Comparison of ENCODE assay signal across 9 cellular contexts in the genomic region with DNA sequence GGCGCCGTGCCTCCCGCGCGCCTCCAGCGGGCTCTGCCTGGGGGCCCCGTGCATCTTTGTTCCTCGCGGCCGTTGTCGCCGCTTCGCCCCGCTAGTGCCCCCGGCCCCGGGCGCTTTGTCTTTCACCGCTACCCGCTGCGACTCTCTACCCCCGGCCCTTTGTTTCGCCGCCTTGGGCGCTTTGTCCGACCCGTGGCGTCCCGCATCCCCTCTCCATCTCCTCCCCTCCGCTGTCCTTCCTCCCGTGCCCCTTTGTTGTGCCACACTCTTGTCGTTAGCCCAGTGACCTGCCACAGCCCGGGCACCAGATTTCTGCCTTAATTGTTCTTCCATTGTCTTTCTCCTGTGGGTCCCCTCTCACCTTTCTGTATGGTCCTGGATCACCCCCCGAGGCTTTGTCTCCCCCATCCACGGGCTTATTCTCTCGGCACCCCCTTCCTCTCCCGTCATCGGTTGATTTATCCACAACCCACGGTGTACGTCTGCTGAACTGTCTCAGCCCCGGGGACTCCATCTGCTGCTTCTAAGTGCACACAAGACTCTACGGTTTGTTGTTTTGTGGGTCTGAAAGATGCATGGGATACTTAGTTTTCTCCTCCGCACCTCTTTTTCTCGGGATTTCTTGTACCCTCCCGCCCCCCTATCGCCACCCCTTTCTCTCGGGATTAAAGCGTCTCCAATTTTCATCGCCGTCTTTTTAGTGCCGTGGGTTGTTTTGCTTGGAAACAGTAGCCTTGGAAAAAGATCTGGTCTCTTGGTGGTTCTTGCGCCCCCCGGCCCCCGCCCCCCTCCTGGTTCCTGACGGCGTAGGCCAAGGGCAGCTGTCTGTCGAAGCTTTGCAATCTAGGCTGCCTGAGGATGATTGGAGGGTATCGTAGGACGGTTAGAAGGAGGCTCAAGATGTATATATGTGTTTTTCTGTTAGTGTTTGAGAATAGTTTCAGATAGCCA. TPM values are rescaled to one million over a fixed set of nuclear protein-coding genes. Genes with fewer than 3 reads are reported as not detected.
DNase-seq lines count a peak whose midpoint lies in the region; ATAC-seq, FAIRE-seq and TF ChIP-seq lines count a peak whose summit lies in the region.
"Had no signal": no experiment of that assay in that cellular context is flagged by ENCODE, and none has a peak within 500 bp of the region (broad histone marks: within the 10 kb centered on the region; RNA-seq: fewer than 3 reads in every experiment).

No MANE protein-coding gene starts in this region.

- intact Hi-C loops in GM12878 (cut with micrococcal nuclease; ENCODE audit: unreplicated experiment): no loop called here

- H3K36me3 ChIP-seq in SK-N-MC (ENCODE audit: insufficient read depth, low read length) (no peaks in the 10 kb centered on the region), GM12878 (ENCODE audit: control insufficient read depth in 2 of 2, insufficient read depth in 2 of 2, low read length in 1 of 2) (no peaks in the 10 kb centered on the region)

- FAIRE-seq in GM12878 (lab: Jason Lieb, UNC): no peak
- FAIRE-seq: GM18507 had no signal

- TSS peak; percentile 38 for BruUV-seq in GM12878 (replicated peaks; lab: Mats Ljungman, UMichigan)

- peak overlapping the region; percentile 95 for H3K4me2 ChIP-seq in GM12878 (ENCODE audit: control insufficient read depth, insufficient read depth)

- TF ChIP-seq POLR2A in GM12878 (IDR thresholded peaks at IDR 0.05; ENCODE audit: low read depth, low read length): no peak

- H3K27ac ChIP-seq in SK-N-MC: no peak overlapping the region
- peak overlapping the region; percentile 41 for H3K27ac ChIP-seq in GM12878 (ENCODE audit: control insufficient read depth, insufficient read depth)

- no peak for TF ChIP-seq CTCF in GM12878 (IDR thresholded peaks at IDR 0.05 in 2 of 3, conservative IDR thresholded peaks at IDR 0.05 in 1 of 3; ENCODE audit: control insufficient read depth in 2 of 3, extremely low read depth in 1 of 3, insufficient read depth in 1 of 3, low read depth in 3 of 3, low read length in 3 of 3)

- POLR2A ChIA-PET in GM12878 (lab: Charles Lee): no interaction called here

- RAD21 ChIA-PET in GM12878 (lab: Charles Lee; ENCODE audit: unreplicated experiment): interaction anchor here (0.7 kb wide), 1 partner anchor 334 kb away, joined by 5 read pairs; no protein-coding TSS in a partner anchor

- H3K4me3 ChIP-seq in SK-N-MC: peak overlapping the region; percentile 83
- peak overlapping the region; percentile 98 for H3K4me3 ChIP-seq in GM12878

- TF ChIP-seq RAD21 in GM12878 (IDR thresholded peaks at IDR 0.05; ENCODE audit: insufficient read depth, low read depth, low read length): no peak

- WGBS in GM12878 (ENCODE audit: insufficient coverage, insufficient replicate concordance, low lambda C conversion rate, missing lambda C conversion rate): under 1% methylated on average over 48 of the region's 58 CpGs

- H3K9ac ChIP-seq in SK-N-MC (ENCODE audit: insufficient read length) (peak overlapping the region; percentile 80), GM12878 (ENCODE audit: control insufficient read depth, insufficient read depth, low read length) (peak overlapping the region; percentile 94)

- no peak for ATAC-seq in GM12878

- DNase-seq in activated gamma-delta T cell treated with anti-CD3 and anti-CD28 coated beads, Interleukin-2, amount 50 U/mL, for 16 hours (ENCODE audit: low read depth): peak; percentile 24
- DNase-seq in activated gamma-delta T cell (lab: John Stamatoyannopoulos, UW) (no peak), SK-N-MC (ENCODE audit: low read depth, low spot score) (no peak), GM12878 (ENCODE audit: low read depth, low spot score) (no peak), kidney tubule cell (ENCODE audit: low spot score) (peak; percentile 19), kidney glomerular epithelial cell (lab: John Stamatoyannopoulos, UW) (no peak), SKM-1 (lab: John Stamatoyannopoulos, UW; ENCODE audit: unreplicated experiment) (no peak)
- DNase-seq in stimulated activated CD4-positive, alpha-beta T cell treated with anti-CD3 and anti-CD28 coated beads, Interleukin-2, amount 100 ng/mL, for 48 hours: peak; percentile 30

- in situ Hi-C loops in GM12878 (cut with MboI): loop anchor here (5.0 kb wide), 2 partner anchors 189 to 249 kb away; no protein-coding TSS in a partner anchor

- H2AFZ ChIP-seq in GM12878 (ENCODE audit: control insufficient read depth, low read depth, low read length): peak overlapping the region; percentile 3

- no peaks in the 10 kb centered on the region for H3K27me3 ChIP-seq in GM12878 (replicated peaks in 1 of 2; ENCODE audit: control insufficient read depth in 2 of 2, insufficient read depth in 2 of 2, low read length in 1 of 2)

- peaks cover 63% of the 10 kb centered on the region for H3K79me2 ChIP-seq in GM12878 (ENCODE audit: control insufficient read depth, insufficient read depth, low read length)

- H3K4me1 ChIP-seq in GM12878 (ENCODE audit: control insufficient read depth, insufficient read depth, low read length): no peaks in the 10 kb centered on the region

- no peaks in the 10 kb centered on the region for H3K9me3 ChIP-seq in SK-N-MC (ENCODE audit: low read depth, low read length)
- H3K9me3 ChIP-seq in GM12878 (replicated peaks; ENCODE audit: control insufficient read depth, insufficient read depth, low read length): peaks cover 9% of the 10 kb centered on the region

- 0 out of 2 replicates have a peak, but pooled peaks cover 3% of the 10 kb centered on the region for H4K20me1 ChIP-seq in GM12878 (ENCODE audit: control insufficient read depth, insufficient read depth)

- CTCF ChIA-PET in GM12878 (lab: Yijun Ruan, JAX): interaction anchor here (0.7 to 15.1 kb wide), 4 partner anchors 9 to 238 kb away, joined by 4 to 474 read pairs (median 67); no protein-coding TSS in a partner anchor

- TF ChIP-seq EP300 in GM12878 (IDR thresholded peaks at IDR 0.05; ENCODE audit: borderline replicate concordance in 1 of 2, control insufficient read depth in 1 of 2, low read depth in 2 of 2, low read length in 2 of 2): no peak

- SMC1A ChIA-PET in GM12878 (lab: Charles Lee; ENCODE audit: uncharacterized antibody, unreplicated experiment): interaction anchor here (1.0 to 10.0 kb wide), 3 partner anchors 9 to 261 kb away, joined by 4 to 97 read pairs (median 6); no protein-coding TSS in a partner anchor

TF ChIP-seq in GM12878, 131 proteins besides CTCF, POLR2A, EP300 and RAD21:
- TF ChIP-seq SIX5 (IDR thresholded peaks at IDR 0.05; ENCODE audit: low read depth, low read length, severe bottlenecking) (no peak), CBFB (IDR thresholded peaks at IDR 0.05; ENCODE audit: low read depth) (no peak), KDM1A (IDR thresholded peaks at IDR 0.05; ENCODE audit: borderline replicate concordance) (no peak), SPI1 (IDR thresholded peaks at IDR 0.05; ENCODE audit: borderline replicate concordance, insufficient read depth, low read depth, low read length) (no peak), SMC3 (IDR thresholded peaks at IDR 0.05; ENCODE audit: borderline replicate concordance, low read length) (peak; percentile 10; the same call in 1 of the 2 replicates), LARP7 (IDR thresholded peaks at IDR 0.05) (peak; percentile 51; the same call in 1 of the 2 replicates), IKZF2 (IDR thresholded peaks at IDR 0.05) (peak in 1 of 2 experiments; percentile 28; a peak in 1 of 4 replicates), SMARCA5 (IDR thresholded peaks at IDR 0.05) (0 out of 2 replicates have a peak, but pooled peaks have one; percentile 12)
- TF ChIP-seq, protein P1, sequence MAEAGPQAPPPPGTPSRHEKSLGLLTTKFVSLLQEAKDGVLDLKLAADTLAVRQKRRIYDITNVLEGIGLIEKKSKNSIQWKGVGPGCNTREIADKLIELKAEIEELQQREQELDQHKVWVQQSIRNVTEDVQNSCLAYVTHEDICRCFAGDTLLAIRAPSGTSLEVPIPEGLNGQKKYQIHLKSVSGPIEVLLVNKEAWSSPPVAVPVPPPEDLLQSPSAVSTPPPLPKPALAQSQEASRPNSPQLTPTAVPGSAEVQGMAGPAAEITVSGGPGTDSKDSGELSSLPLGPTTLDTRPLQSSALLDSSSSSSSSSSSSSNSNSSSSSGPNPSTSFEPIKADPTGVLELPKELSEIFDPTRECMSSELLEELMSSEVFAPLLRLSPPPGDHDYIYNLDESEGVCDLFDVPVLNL (IDR thresholded peaks at IDR 0.05; ENCODE audit: low read depth, low read length): no peak
- TF ChIP-seq, protein P2, sequence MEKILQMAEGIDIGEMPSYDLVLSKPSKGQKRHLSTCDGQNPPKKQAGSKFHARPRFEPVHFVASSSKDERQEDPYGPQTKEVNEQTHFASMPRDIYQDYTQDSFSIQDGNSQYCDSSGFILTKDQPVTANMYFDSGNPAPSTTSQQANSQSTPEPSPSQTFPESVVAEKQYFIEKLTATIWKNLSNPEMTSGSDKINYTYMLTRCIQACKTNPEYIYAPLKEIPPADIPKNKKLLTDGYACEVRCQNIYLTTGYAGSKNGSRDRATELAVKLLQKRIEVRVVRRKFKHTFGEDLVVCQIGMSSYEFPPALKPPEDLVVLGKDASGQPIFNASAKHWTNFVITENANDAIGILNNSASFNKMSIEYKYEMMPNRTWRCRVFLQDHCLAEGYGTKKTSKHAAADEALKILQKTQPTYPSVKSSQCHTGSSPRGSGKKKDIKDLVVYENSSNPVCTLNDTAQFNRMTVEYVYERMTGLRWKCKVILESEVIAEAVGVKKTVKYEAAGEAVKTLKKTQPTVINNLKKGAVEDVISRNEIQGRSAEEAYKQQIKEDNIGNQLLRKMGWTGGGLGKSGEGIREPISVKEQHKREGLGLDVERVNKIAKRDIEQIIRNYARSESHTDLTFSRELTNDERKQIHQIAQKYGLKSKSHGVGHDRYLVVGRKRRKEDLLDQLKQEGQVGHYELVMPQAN (conservative IDR thresholded peaks at IDR 0.05): 0 out of 2 replicates have a peak, but pooled peaks have one; percentile 21

RNA-seq across cellular contexts. Expression of a gene that starts 0.8 kb away (rescaled TPM):
- total RNA-seq in GM12878 (2013; cell fraction: nucleolus; rRNA removed): 313 and 326 TPM in 2 replicates
- total RNA-seq in GM12878 (2014; rRNA removed) (24.5 and 31.6 TPM in 2 replicates), GM12878 (2014; rRNA removed; fragmentation: Illumina TruSeq; extraction: Trizol) (33.0 and 33.6 TPM in 2 replicates), GM12878 (2021) (43.9 and 46.5 TPM in 2 replicates)
- 28.0 TPM for polyA plus RNA-seq in GM12878 (2011; ENCODE audit: low read depth)
- polyA plus RNA-seq in GM12878 (2011; rRNA removed) (87.6 and 109 TPM in 2 replicates), GM12878 (2014; fragmentation: Illumina TruSeq; extraction: Trizol) (46.3 and 53.9 TPM in 2 replicates), GM12878 (2014; fragmentation: Nextera tagmentation; extraction: Ambion mirVana) (10 to 100 TPM; 24.8 to 39.2 TPM), GM12878 (2014; rRNA removed) (20.7 and 26.0 TPM in 2 replicates), GM12878 (2016; fragmentation: Nextera tagmentation; extraction: Ambion mirVana) (10 to 100 TPM; 58.3 to 60.6 TPM)
- polyA plus RNA-seq in GM12878 (2011; cell fraction: cytosol; rRNA removed): 38.0 and 41.1 TPM in 2 replicates
- 62.9 and 108 TPM in 2 replicates for polyA plus RNA-seq in GM12878 (2011; cell fraction: nucleus; rRNA removed)
- polyA plus RNA-seq in GM12878 (2012): 50.2 and 56.7 TPM in 2 replicates
- 66.1 and 88.3 TPM in 2 replicates for polyA minus RNA-seq in GM12878 (2011; rRNA and poly(A)+ RNA removed)
- 21.9 and 28.4 TPM in 2 replicates for polyA minus RNA-seq in GM12878 (2011; cell fraction: cytosol; rRNA and poly(A)+ RNA removed)
- 85.2 and 121 TPM in 2 replicates for polyA minus RNA-seq in GM12878 (2011; cell fraction: nucleus; rRNA and poly(A)+ RNA removed)

Comparison
In these comparisons a context has a peak if more than half of its experiments do, and no peak if none do; other contexts are left out.
1. DNase-seq: peak in activated gamma-delta T cell treated with anti-CD3 and anti-CD28 coated beads, Interleukin-2, amount 50 U/mL, for 16 hours (single experiment), kidney tubule cell (single experiment) and stimulated activated CD4-positive, alpha-beta T cell treated with anti-CD3 and anti-CD28 coated beads, Interleukin-2, amount 100 ng/mL, for 48 hours (2 of 2); none in activated gamma-delta T cell (single experiment), SK-N-MC (single experiment), GM12878 (single experiment), kidney glomerular epithelial cell (single experiment) and SKM-1 (single experiment).